4 cellular contexts compared by ENCODE assay signal in genomic region chr2:89806363-89806762, GRCh38.
A peak's percentile ranks its signal among the peaks of the same experiment; 100 is the strongest.
DNase-seq lines count a peak whose midpoint lies in the region; ATAC-seq, FAIRE-seq and TF ChIP-seq lines count a peak whose summit lies in the region.
"Not testable (repeated sequence)": the region's sequence is repeated elsewhere in the genome, so short reads cannot be mapped to it uniquely, and the experiment has no call there.

No MANE protein-coding gene starts in this region.

- TF ChIP-seq RAD21 in H1 (IDR thresholded peaks at IDR 0.05 in 1 of 2, conservative IDR thresholded peaks at IDR 0.05 in 1 of 2; ENCODE audit: low read depth in 2 of 2, low read length in 2 of 2); HepG2 (CRISPR knock-in tag; IDR thresholded peaks at IDR 0.05): not testable (repeated sequence)

- 84% methylated on average over 14 of the region's 14 CpGs; no CpG with 5 or more reads in 1 of the 2 experiments for WGBS in H1 (ENCODE audit: extremely low coverage in 1 of 2, insufficient coverage in 1 of 2, insufficient read length in 1 of 2, insufficient replicate concordance in 2 of 2, low coverage in 1 of 2, low lambda C conversion rate in 2 of 2, missing lambda C conversion rate in 1 of 2), 2 experiments
- 86 to 87% methylated on average over 14 of the region's 14 CpGs for WGBS in endodermal cell (ENCODE audit: insufficient coverage in 1 of 2, insufficient read length in 1 of 2), 2 experiments
- WGBS in HepG2 (ENCODE audit: low lambda C conversion rate) = 15% methylated on average over 14 of the region's 14 CpGs

- not testable (repeated sequence) for H3K4me2 ChIP-seq in H1 (ENCODE audit: insufficient read depth in 1 of 2, low read depth in 2 of 2, low read length in 2 of 2); HepG2 (ENCODE audit: low read depth, low read length)

- H3K27me3 Mint-ChIP-seq in endodermal cell (ENCODE audit: insufficient read depth) = not testable (repeated sequence)

- not testable (repeated sequence) for H3K27ac ChIP-seq in HUES48 (ENCODE audit: low read depth, low read length); H1 (ENCODE audit: low read depth, low read length); endodermal cell (ENCODE audit: low read depth, low read length); HepG2 (ENCODE audit: extremely low read length, insufficient read depth, low read length)

- peak overlapping the region; percentile 59 for H3K56ac ChIP-seq in H1 (replicated peaks; ENCODE audit: insufficient read length, low read depth, low read length)

- not testable (repeated sequence) for H2AFZ ChIP-seq in H1 (ENCODE audit: low read length); HepG2 (ENCODE audit: low read length)

- POLR2A ChIA-PET in H1 (lab: Charles Lee; ENCODE audit: partially characterized antibody); HepG2 (lab: Yijun Ruan, JAX): not testable (repeated sequence)

- H3K79me2 ChIP-seq in H1 (ENCODE audit: control insufficient read depth in 1 of 2, insufficient read depth in 2 of 2, low read length in 2 of 2); HepG2 (ENCODE audit: insufficient read depth, low read length): not testable (repeated sequence)

- H2BK120ac ChIP-seq in H1 (replicated peaks; ENCODE audit: low read depth, low read length) = not testable (repeated sequence)

- not testable (repeated sequence) for H2BK5ac ChIP-seq in H1 (ENCODE audit: low read depth, low read length)

- not testable (repeated sequence) for H4K8ac ChIP-seq in H1 (ENCODE audit: extremely low read depth, insufficient read depth, low read length)

- not testable (repeated sequence) for H2BK12ac ChIP-seq in H1 (ENCODE audit: low read depth, low read length)

- H3K9ac ChIP-seq in HUES48 (ENCODE audit: low read depth, low read length); H1 (replicated peaks in 1 of 4; ENCODE audit: extremely low read depth in 1 of 4, low read depth in 3 of 4, low read length in 3 of 4); endodermal cell (ENCODE audit: extremely low read depth, low read length, poor library complexity, severe bottlenecking); HepG2 (ENCODE audit: insufficient read depth, low read depth, low read length): not testable (repeated sequence)

- H4K91ac ChIP-seq in H1 (replicated peaks; ENCODE audit: insufficient read length, low read length) = not testable (repeated sequence)

- H3K4ac ChIP-seq in H1 (replicated peaks; ENCODE audit: insufficient read length, low read depth, low read length) = not testable (repeated sequence)

- not testable (repeated sequence) for TF ChIP-seq CTCF in H1 (IDR thresholded peaks at IDR 0.05; ENCODE audit: control extremely low read depth in 1 of 3, insufficient read depth in 1 of 3, low read depth in 1 of 3, low read length in 3 of 3); endodermal cell (conservative IDR thresholded peaks at IDR 0.05); HepG2 (CRISPR knock-in tag; IDR thresholded peaks at IDR 0.05)

- not testable (repeated sequence) for H2BK20ac ChIP-seq in H1 (ENCODE audit: low read length)

- not testable (repeated sequence) for FAIRE-seq in H1 (lab: Jason Lieb, UNC); HepG2 (lab: Jason Lieb, UNC)

- not testable (repeated sequence) for H3K27ac Mint-ChIP-seq in endodermal cell

- not testable (repeated sequence) for H4K20me1 ChIP-seq in H1 (replicated peaks in 1 of 2; ENCODE audit: control insufficient read depth in 1 of 2, insufficient read depth in 2 of 2, low read length in 2 of 2); HepG2 (ENCODE audit: insufficient read depth, low read length)

- not testable (repeated sequence) for H2AK5ac ChIP-seq in H1 (ENCODE audit: low read depth, low read length)

- not testable (repeated sequence) for H3K4me1 Mint-ChIP-seq in endodermal cell

- H3K4me3 Mint-ChIP-seq in endodermal cell = not testable (repeated sequence)

- not testable (repeated sequence) for H2BK15ac ChIP-seq in H1 (ENCODE audit: low read length)

- not testable (repeated sequence) for H3K36me3 ChIP-seq in HUES48 (ENCODE audit: control insufficient read depth, insufficient read depth, low read length); H1 (ENCODE audit: control insufficient read depth in 2 of 4, insufficient read depth in 4 of 4, low read length in 3 of 4); endodermal cell (ENCODE audit: control insufficient read depth, insufficient read depth, low read length); HepG2 (replicated peaks in 1 of 2; ENCODE audit: control insufficient read depth in 1 of 2, insufficient read depth in 2 of 2, low read length in 2 of 2)

- not testable (repeated sequence) for DNase-seq in H1 (ENCODE audit: low read depth in 1 of 2, low spot score in 2 of 2); endodermal cell; HepG2 (ENCODE audit: low spot score)

- H4K5ac ChIP-seq in H1 (ENCODE audit: insufficient read length, low read depth, low read length) = not testable (repeated sequence)

- CTCF ChIA-PET in H1 (lab: Charles Lee; ENCODE audit: partially characterized antibody); HepG2 (lab: Yijun Ruan, JAX; ENCODE audit: low intra/inter-chr PET ratio, low total read pairs): not testable (repeated sequence)

- H3K9me3 ChIP-seq in HUES48 (ENCODE audit: control insufficient read depth, insufficient read depth, low read length) = peaks cover 70% of the 10 kb centered on the region
- peaks cover 39 to 86% of the 10 kb centered on the region in 2 experiments for H3K9me3 ChIP-seq in H1 (ENCODE audit: insufficient read depth in 2 of 2, low read depth in 1 of 2, low read length in 1 of 2)
- H3K9me3 ChIP-seq in endodermal cell (ENCODE audit: control insufficient read depth, low read length) = peaks cover 70% of the 10 kb centered on the region
- H3K9me3 ChIP-seq in HepG2 (ENCODE audit: low read length) = peaks cover 71% of the 10 kb centered on the region

- in situ Hi-C loops in HepG2 (cut with HindIII; ENCODE audit: extremely low pct_ligation_motif_present, low pct_unique_long_range_greater_than_20kb) = not testable (repeated sequence)

- peaks cover 48% of the 10 kb centered on the region for H3K36me3 Mint-ChIP-seq in endodermal cell (ENCODE audit: low read depth)

- not testable (repeated sequence) for H3K27me3 ChIP-seq in HUES48 (ENCODE audit: control insufficient read depth, insufficient read depth, low read length); H1 (replicated peaks in 1 of 4; ENCODE audit: control insufficient read depth in 3 of 4, extremely low read depth in 1 of 4, insufficient read depth in 3 of 4, low read length in 3 of 4); endodermal cell (ENCODE audit: control insufficient read depth, insufficient read depth, low read length, poor library complexity, severe bottlenecking); HepG2 (ENCODE audit: control insufficient read depth in 1 of 2, insufficient read depth in 2 of 2, low read length in 2 of 2)

- H3K4me3 ChIP-seq in HUES48 (ENCODE audit: low read depth, low read length) (peak overlapping the region; percentile 18; the same call in 1 of the 2 replicates), endodermal cell (ENCODE audit: low read length) (peak overlapping the region; percentile 7)
- not testable (repeated sequence) for H3K4me3 ChIP-seq in H1 (ENCODE audit: extremely low read depth in 1 of 4, insufficient read depth in 2 of 4, low read depth in 3 of 4, low read length in 4 of 4); HepG2 (replicated peaks in 1 of 3; ENCODE audit: insufficient read depth in 1 of 3, low read depth in 2 of 3, low read length in 3 of 3)

- TF ChIP-seq POLR2A in H1 (IDR thresholded peaks at IDR 0.05; ENCODE audit: control extremely low read depth in 1 of 2, low read depth in 2 of 2, low read length in 2 of 2); HepG2 (IDR thresholded peaks at IDR 0.05; ENCODE audit: insufficient read depth in 1 of 2, low read depth in 2 of 2, low read length in 2 of 2): not testable (repeated sequence)

- not testable (repeated sequence) for TF ChIP-seq EP300 in H1 (IDR thresholded peaks at IDR 0.05; ENCODE audit: borderline replicate concordance in 1 of 2, low read depth in 2 of 2, low read length in 2 of 2); HepG2 (IDR thresholded peaks at IDR 0.05; ENCODE audit: low read depth in 2 of 2, low read length in 2 of 2); HepG2 (CRISPR knock-in tag; IDR thresholded peaks at IDR 0.05; ENCODE audit: borderline replicate concordance)

- H3K79me1 ChIP-seq in H1 (ENCODE audit: low read depth, low read length) = not testable (repeated sequence)

- ATAC-seq in HepG2 = not testable (repeated sequence)

- H3K14ac ChIP-seq in H1 (ENCODE audit: insufficient read length) = not testable (repeated sequence)

- H3K23me2 ChIP-seq in H1 (ENCODE audit: low read depth, low read length) = not testable (repeated sequence)

- H3K4me1 ChIP-seq in HUES48 (ENCODE audit: control insufficient read depth, insufficient read depth, low read length); H1 (replicated peaks in 1 of 4; ENCODE audit: control insufficient read depth in 3 of 4, insufficient read depth in 4 of 4, low read length in 3 of 4); endodermal cell (ENCODE audit: control insufficient read depth, insufficient read depth, low read length); HepG2 (ENCODE audit: insufficient read depth, low read length): not testable (repeated sequence)

- not testable (repeated sequence) for BruUV-seq in HepG2 (replicated peaks; lab: Mats Ljungman, UMichigan)

- peaks cover 73% of the 10 kb centered on the region for H3K9me3 Mint-ChIP-seq in endodermal cell

- not testable (repeated sequence) for H3K23ac ChIP-seq in H1 (ENCODE audit: insufficient read length)

- not testable (repeated sequence) for H3K18ac ChIP-seq in H1 (ENCODE audit: extremely low read depth, low read length)

- intact Hi-C loops in HepG2 (cut with micrococcal nuclease; ENCODE audit: unreplicated experiment) = not testable (repeated sequence)

TF ChIP-seq in H1, 55 proteins besides CTCF, POLR2A, EP300 and RAD21:
- TF ChIP-seq CBX5 (IDR thresholded peaks at IDR 0.05; ENCODE audit: low read depth, low read length) = peak; percentile 7; the same call in 1 of the 2 replicates

TF ChIP-seq in HepG2, 621 proteins besides CTCF, POLR2A, EP300 and RAD21 (continues in another document):
- TF ChIP-seq LCORL (IDR thresholded peaks at IDR 0.05) = 0 out of 2 replicates have a peak, but pooled peaks have one; percentile 26
- TF ChIP-seq LCORL (CRISPR knock-in tag; IDR thresholded peaks at IDR 0.05) = not testable (repeated sequence)
